ENCODE assay signal across 7 cellular contexts in the genomic region with DNA sequence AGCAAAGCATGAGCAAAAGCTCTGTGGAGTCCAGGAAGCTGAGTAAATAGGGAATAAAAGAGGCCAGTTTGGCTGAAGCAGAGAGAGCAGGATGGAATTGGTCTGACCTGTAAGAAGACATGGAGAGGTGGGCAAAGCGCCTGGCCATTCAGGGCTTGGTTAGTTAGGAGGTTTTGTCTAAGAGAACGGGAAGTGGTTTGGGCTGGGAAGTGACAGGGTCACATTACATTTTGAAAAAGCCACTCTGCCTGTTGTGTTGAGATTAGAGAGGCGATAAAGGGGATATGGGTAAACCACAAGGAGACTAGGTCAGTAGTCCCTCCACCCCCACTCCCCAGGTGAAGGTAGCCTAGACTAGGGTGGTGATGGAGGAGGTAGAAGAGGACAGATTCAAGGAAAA. TPM values are rescaled to one million over a fixed set of nuclear protein-coding genes. Genes with fewer than 3 reads are reported as not detected.
DNase-seq lines count a peak whose midpoint lies in the region; ATAC-seq and TF ChIP-seq lines count a peak whose summit lies in the region.
"Not testable (repeated sequence)": the region's sequence is repeated elsewhere in the genome, so short reads cannot be mapped to it uniquely, and the experiment has no call there.

No MANE protein-coding gene starts in this region.

- H3K9me3 ChIP-seq in OCI-LY3 (ENCODE audit: insufficient read depth, low read length), result not testable (repeated sequence)

- not testable (repeated sequence) for H3K27me3 ChIP-seq in OCI-LY3 (ENCODE audit: low read depth, low read length)

- H3K36me3 ChIP-seq in OCI-LY3 (replicated peaks; ENCODE audit: low read depth, low read length), result not testable (repeated sequence)

- not testable (repeated sequence) for H4K20me1 ChIP-seq in OCI-LY3 (ENCODE audit: insufficient read depth, low read length)

- DNase-seq in Calu3; central memory CD8-positive, alpha-beta T cell (ENCODE audit: low spot score in 2 of 2); naive thymus-derived CD8-positive, alpha-beta T cell; stimulated activated effector memory CD8-positive, alpha-beta T cell treated with anti-CD3 and anti-CD28 coated beads, Interleukin-12 subunit alpha, Interleukin-12 subunit beta, amount 100 ng/mL, for 72 hours (ENCODE audit: low spot score in 2 of 2): not testable (repeated sequence)
- DNase-seq in activated CD8-positive, alpha-beta T cell treated with anti-CD3 and anti-CD28 coated beads for 36 hours, result peak; percentile 5

- not testable (repeated sequence) for BruUV-seq in Calu3 (replicated peaks; lab: Mats Ljungman, UMichigan)

- H3K27ac Mint-ChIP-seq in Calu3 (ENCODE audit: unreplicated experiment), result peak overlapping the region; percentile 64
- H3K27ac Mint-ChIP-seq in activated CD8-positive, alpha-beta T cell treated with anti-CD3 and anti-CD28 coated beads for 36 hours, result peak overlapping the region; percentile 46
- H3K27ac Mint-ChIP-seq in activated naive CD4-positive, alpha-beta T cell treated with anti-CD3 and anti-CD28 coated beads, Interleukin-2, amount 50 U/mL, for 24 hours, result peak overlapping the region; percentile 41
- peak overlapping the region; percentile 91 for H3K27ac Mint-ChIP-seq in central memory CD8-positive, alpha-beta T cell (ENCODE audit: low read depth)
- peak overlapping the region in 7 of 10 donors; percentile 27 to 84 (median 74) for H3K27ac Mint-ChIP-seq in naive thymus-derived CD8-positive, alpha-beta T cell
- not testable (repeated sequence) for H3K27ac Mint-ChIP-seq in stimulated activated effector memory CD8-positive, alpha-beta T cell treated with anti-CD3 and anti-CD28 coated beads, Interleukin-12 subunit alpha, Interleukin-12 subunit beta, amount 100 ng/mL, for 72 hours

- H3K27me3 Mint-ChIP-seq in Calu3 (ENCODE audit: unreplicated experiment), result peaks cover 13% of the 10 kb centered on the region
- not testable (repeated sequence) for H3K27me3 Mint-ChIP-seq in activated CD8-positive, alpha-beta T cell treated with anti-CD3 and anti-CD28 coated beads for 36 hours; activated naive CD4-positive, alpha-beta T cell treated with anti-CD3 and anti-CD28 coated beads, Interleukin-2, amount 50 U/mL, for 24 hours; naive thymus-derived CD8-positive, alpha-beta T cell
- peaks cover 12% of the 10 kb centered on the region for H3K27me3 Mint-ChIP-seq in central memory CD8-positive, alpha-beta T cell

- not testable (repeated sequence) for H3K4me1 ChIP-seq in OCI-LY3 (ENCODE audit: low read length)

- H3K4me3 ChIP-seq in OCI-LY3 (ENCODE audit: low read length), result peak overlapping the region; percentile 84

- H3K79me2 ChIP-seq in OCI-LY3 (ENCODE audit: low read length), result peaks cover 20% of the 10 kb centered on the region

- H3K4me1 Mint-ChIP-seq in Calu3 (ENCODE audit: low read depth, unreplicated experiment), result not testable (repeated sequence)
- peaks cover 18% of the 10 kb centered on the region for H3K4me1 Mint-ChIP-seq in activated CD8-positive, alpha-beta T cell treated with anti-CD3 and anti-CD28 coated beads for 36 hours (ENCODE audit: low read depth)
- peaks cover 18% of the 10 kb centered on the region for H3K4me1 Mint-ChIP-seq in activated naive CD4-positive, alpha-beta T cell treated with anti-CD3 and anti-CD28 coated beads, Interleukin-2, amount 50 U/mL, for 24 hours
- peaks cover 11% of the 10 kb centered on the region for H3K4me1 Mint-ChIP-seq in central memory CD8-positive, alpha-beta T cell
- H3K4me1 Mint-ChIP-seq in naive thymus-derived CD8-positive, alpha-beta T cell, result peaks cover 5 to 27% (median 12%) of the 10 kb centered on the region in 4 donors
- peaks cover 12% of the 10 kb centered on the region for H3K4me1 Mint-ChIP-seq in stimulated activated effector memory CD8-positive, alpha-beta T cell treated with anti-CD3 and anti-CD28 coated beads, Interleukin-12 subunit alpha, Interleukin-12 subunit beta, amount 100 ng/mL, for 72 hours

- peaks cover 19% of the 10 kb centered on the region for H3K36me3 Mint-ChIP-seq in Calu3 (ENCODE audit: insufficient read depth, unreplicated experiment)
- H3K36me3 Mint-ChIP-seq in activated CD8-positive, alpha-beta T cell treated with anti-CD3 and anti-CD28 coated beads for 36 hours (ENCODE audit: low read depth); activated naive CD4-positive, alpha-beta T cell treated with anti-CD3 and anti-CD28 coated beads, Interleukin-2, amount 50 U/mL, for 24 hours; central memory CD8-positive, alpha-beta T cell (ENCODE audit: insufficient read depth); naive thymus-derived CD8-positive, alpha-beta T cell; stimulated activated effector memory CD8-positive, alpha-beta T cell treated with anti-CD3 and anti-CD28 coated beads, Interleukin-12 subunit alpha, Interleukin-12 subunit beta, amount 100 ng/mL, for 72 hours: not testable (repeated sequence)

- peak overlapping the region; percentile 58 for H3K4me2 ChIP-seq in OCI-LY3 (ENCODE audit: low read length)

- intact Hi-C loops in Calu3 (cut with micrococcal nuclease; ENCODE audit: unreplicated experiment); activated CD8-positive, alpha-beta T cell treated with anti-CD3 and anti-CD28 coated beads for 36 hours (cut with micrococcal nuclease): not testable (repeated sequence)

- not testable (repeated sequence) for H3K9ac ChIP-seq in OCI-LY3 (ENCODE audit: low read length)

- CTCF ChIA-PET in Calu3 (lab: Charles Lee); activated CD8-positive, alpha-beta T cell treated with anti-CD3 and anti-CD28 coated beads for 36 hours (lab: Charles Lee): not testable (repeated sequence)

- not testable (repeated sequence) for H3K27ac ChIP-seq in OCI-LY3 (ENCODE audit: low read length)

- H2AFZ ChIP-seq in OCI-LY3 (ENCODE audit: low read depth, low read length), result not testable (repeated sequence)

- H3K9me3 Mint-ChIP-seq in Calu3 (ENCODE audit: low read depth, unreplicated experiment); activated CD8-positive, alpha-beta T cell treated with anti-CD3 and anti-CD28 coated beads for 36 hours; activated naive CD4-positive, alpha-beta T cell treated with anti-CD3 and anti-CD28 coated beads, Interleukin-2, amount 50 U/mL, for 24 hours; central memory CD8-positive, alpha-beta T cell; naive thymus-derived CD8-positive, alpha-beta T cell; stimulated activated effector memory CD8-positive, alpha-beta T cell treated with anti-CD3 and anti-CD28 coated beads, Interleukin-12 subunit alpha, Interleukin-12 subunit beta, amount 100 ng/mL, for 72 hours: not testable (repeated sequence)

- H3K4me3 Mint-ChIP-seq in Calu3 (ENCODE audit: low read depth, unreplicated experiment), result not testable (repeated sequence)
- H3K4me3 Mint-ChIP-seq in activated CD8-positive, alpha-beta T cell treated with anti-CD3 and anti-CD28 coated beads for 36 hours, result peak overlapping the region; percentile 53
- peak overlapping the region; percentile 78 for H3K4me3 Mint-ChIP-seq in activated naive CD4-positive, alpha-beta T cell treated with anti-CD3 and anti-CD28 coated beads, Interleukin-2, amount 50 U/mL, for 24 hours
- peak overlapping the region; percentile 69 for H3K4me3 Mint-ChIP-seq in central memory CD8-positive, alpha-beta T cell
- peak overlapping the region in 9 of 10 donors; percentile 58 to 96 (median 70) for H3K4me3 Mint-ChIP-seq in naive thymus-derived CD8-positive, alpha-beta T cell
- peak overlapping the region; percentile 82 for H3K4me3 Mint-ChIP-seq in stimulated activated effector memory CD8-positive, alpha-beta T cell treated with anti-CD3 and anti-CD28 coated beads, Interleukin-12 subunit alpha, Interleukin-12 subunit beta, amount 100 ng/mL, for 72 hours

- POLR2A ChIA-PET in activated CD8-positive, alpha-beta T cell treated with anti-CD3 and anti-CD28 coated beads for 36 hours (lab: Charles Lee); naive thymus-derived CD8-positive, alpha-beta T cell (lab: Charles Lee): not testable (repeated sequence)

- not testable (repeated sequence) for ATAC-seq in activated CD8-positive, alpha-beta T cell treated with anti-CD3 and anti-CD28 coated beads for 36 hours; naive thymus-derived CD8-positive, alpha-beta T cell; stimulated activated effector memory CD8-positive, alpha-beta T cell treated with anti-CD3 and anti-CD28 coated beads, Interleukin-12 subunit alpha, Interleukin-12 subunit beta, amount 100 ng/mL, for 72 hours
- peak; percentile 15 for ATAC-seq in central memory CD8-positive, alpha-beta T cell (replicated peaks; ENCODE audit: extremely low read depth, poor library complexity, severe bottlenecking)

- not testable (repeated sequence) for TF ChIP-seq CTCF in Calu3 (IDR thresholded peaks at IDR 0.05; ENCODE audit: unreplicated experiment); OCI-LY3 (IDR thresholded peaks at IDR 0.05; ENCODE audit: low read depth, low read length); activated CD8-positive, alpha-beta T cell treated with anti-CD3 and anti-CD28 coated beads for 36 hours (IDR thresholded peaks at IDR 0.05)

RNA-seq across cellular contexts. Expression of a gene that starts 0.7 kb away (rescaled TPM):
- total RNA-seq in Calu3 (2022), result 7.8 and 9.5 TPM in 2 replicates
- total RNA-seq in activated CD8-positive, alpha-beta T cell treated with anti-CD3 and anti-CD28 coated beads for 36 hours, result 1 to 10 TPM; 5.9 to 6.4 TPM
- total RNA-seq in naive thymus-derived CD8-positive, alpha-beta T cell, result 10 to 100 TPM; 40.1 to 42.8 TPM
- 1 to 10 TPM; 1.6 to 5.5 (median 3.1) TPM for polyA plus RNA-seq in naive thymus-derived CD8-positive, alpha-beta T cell
